Comparison of ENCODE assay signal across 1 cellular context in genomic region chr11:65119670-65119995, GRCh38.
TF ChIP-seq lines count a peak whose summit lies in the region.

No MANE protein-coding gene starts in this region.

TF ChIP-seq in GM12878, 131 proteins besides CTCF, POLR2A, EP300 and RAD21:
- no peak for TF ChIP-seq NBN (IDR thresholded peaks at IDR 0.05)
TF ChIP-seq in GM12878: peak in this region for 0.
